ENCODE assay signal across 2 cellular contexts in the genomic region with DNA sequence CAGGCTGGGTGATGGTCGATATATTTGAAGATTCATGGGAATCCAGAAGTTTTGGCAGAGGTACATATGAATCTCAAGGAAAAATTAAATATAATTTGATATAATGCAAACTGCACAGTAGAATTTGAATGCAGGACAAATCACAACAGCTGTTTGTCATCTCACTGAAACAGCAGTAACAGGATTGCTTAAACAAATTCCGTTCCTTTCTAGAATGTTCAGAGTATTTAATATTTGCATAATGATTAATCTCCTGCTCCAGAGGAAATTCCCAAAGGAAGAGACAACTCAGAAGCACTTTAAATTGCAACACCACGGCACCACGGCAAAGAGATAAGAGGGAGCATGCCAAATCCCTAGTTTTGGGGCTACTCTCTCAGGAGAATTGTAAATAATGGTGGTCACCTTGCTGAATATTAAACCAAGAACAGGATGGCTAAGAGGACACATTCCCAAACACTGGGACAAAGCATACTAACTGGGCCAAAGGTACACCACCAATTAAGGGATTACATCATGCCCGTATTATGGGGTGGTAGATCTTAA.
TF ChIP-seq lines count a peak whose summit lies in the region.

No MANE protein-coding gene starts in this region.

TF ChIP-seq in IMR-90, 13 proteins besides CTCF, POLR2A, EP300 and RAD21 (continued from another document):
- no peak for TF ChIP-seq MAFK (IDR thresholded peaks at IDR 0.05; ENCODE audit: low read depth, low read length)
- TF ChIP-seq BHLHE40 (IDR thresholded peaks at IDR 0.05; ENCODE audit: low read depth, low read length) = peak; percentile 64; the same call in 1 of the 2 replicates
- TF ChIP-seq, protein P1, sequence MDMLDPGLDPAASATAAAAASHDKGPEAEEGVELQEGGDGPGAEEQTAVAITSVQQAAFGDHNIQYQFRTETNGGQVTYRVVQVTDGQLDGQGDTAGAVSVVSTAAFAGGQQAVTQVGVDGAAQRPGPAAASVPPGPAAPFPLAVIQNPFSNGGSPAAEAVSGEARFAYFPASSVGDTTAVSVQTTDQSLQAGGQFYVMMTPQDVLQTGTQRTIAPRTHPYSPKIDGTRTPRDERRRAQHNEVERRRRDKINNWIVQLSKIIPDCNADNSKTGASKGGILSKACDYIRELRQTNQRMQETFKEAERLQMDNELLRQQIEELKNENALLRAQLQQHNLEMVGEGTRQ (IDR thresholded peaks at IDR 0.05; ENCODE audit: low read depth, low read length) = no peak
TF ChIP-seq in IMR-90: peak in this region for 3.

TF ChIP-seq in liver, 16 proteins besides CTCF, POLR2A, EP300 and RAD21 (continued from another document):
- TF ChIP-seq YY1 (IDR thresholded peaks at IDR 0.05) = peak; percentile 8
- TF ChIP-seq, protein P2, sequence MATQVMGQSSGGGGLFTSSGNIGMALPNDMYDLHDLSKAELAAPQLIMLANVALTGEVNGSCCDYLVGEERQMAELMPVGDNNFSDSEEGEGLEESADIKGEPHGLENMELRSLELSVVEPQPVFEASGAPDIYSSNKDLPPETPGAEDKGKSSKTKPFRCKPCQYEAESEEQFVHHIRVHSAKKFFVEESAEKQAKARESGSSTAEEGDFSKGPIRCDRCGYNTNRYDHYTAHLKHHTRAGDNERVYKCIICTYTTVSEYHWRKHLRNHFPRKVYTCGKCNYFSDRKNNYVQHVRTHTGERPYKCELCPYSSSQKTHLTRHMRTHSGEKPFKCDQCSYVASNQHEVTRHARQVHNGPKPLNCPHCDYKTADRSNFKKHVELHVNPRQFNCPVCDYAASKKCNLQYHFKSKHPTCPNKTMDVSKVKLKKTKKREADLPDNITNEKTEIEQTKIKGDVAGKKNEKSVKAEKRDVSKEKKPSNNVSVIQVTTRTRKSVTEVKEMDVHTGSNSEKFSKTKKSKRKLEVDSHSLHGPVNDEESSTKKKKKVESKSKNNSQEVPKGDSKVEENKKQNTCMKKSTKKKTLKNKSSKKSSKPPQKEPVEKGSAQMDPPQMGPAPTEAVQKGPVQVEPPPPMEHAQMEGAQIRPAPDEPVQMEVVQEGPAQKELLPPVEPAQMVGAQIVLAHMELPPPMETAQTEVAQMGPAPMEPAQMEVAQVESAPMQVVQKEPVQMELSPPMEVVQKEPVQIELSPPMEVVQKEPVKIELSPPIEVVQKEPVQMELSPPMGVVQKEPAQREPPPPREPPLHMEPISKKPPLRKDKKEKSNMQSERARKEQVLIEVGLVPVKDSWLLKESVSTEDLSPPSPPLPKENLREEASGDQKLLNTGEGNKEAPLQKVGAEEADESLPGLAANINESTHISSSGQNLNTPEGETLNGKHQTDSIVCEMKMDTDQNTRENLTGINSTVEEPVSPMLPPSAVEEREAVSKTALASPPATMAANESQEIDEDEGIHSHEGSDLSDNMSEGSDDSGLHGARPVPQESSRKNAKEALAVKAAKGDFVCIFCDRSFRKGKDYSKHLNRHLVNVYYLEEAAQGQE (IDR thresholded peaks at IDR 0.05) = no peak
- peak; percentile 50 for TF ChIP-seq FOXA2 (IDR thresholded peaks at IDR 0.05)
- peak; percentile 3 for TF ChIP-seq TAF1 (conservative IDR thresholded peaks at IDR 0.05)
- TF ChIP-seq GABPA (IDR thresholded peaks at IDR 0.05 in 1 of 2, conservative IDR thresholded peaks at IDR 0.05 in 1 of 2) = no peak
- no peak for TF ChIP-seq MAX (IDR thresholded peaks at IDR 0.05)
- peak in 1 of 2 donors; percentile 62 for TF ChIP-seq RXRA (IDR thresholded peaks at IDR 0.05)
- no peak for TF ChIP-seq SP1 (IDR thresholded peaks at IDR 0.05)
- TF ChIP-seq HNF4A (conservative IDR thresholded peaks at IDR 0.05) = no peak
- TF ChIP-seq NR2F2 (IDR thresholded peaks at IDR 0.05) = peak; percentile 9
- TF ChIP-seq HNF4G (IDR thresholded peaks at IDR 0.05) = no peak
- TF ChIP-seq, protein P3, sequence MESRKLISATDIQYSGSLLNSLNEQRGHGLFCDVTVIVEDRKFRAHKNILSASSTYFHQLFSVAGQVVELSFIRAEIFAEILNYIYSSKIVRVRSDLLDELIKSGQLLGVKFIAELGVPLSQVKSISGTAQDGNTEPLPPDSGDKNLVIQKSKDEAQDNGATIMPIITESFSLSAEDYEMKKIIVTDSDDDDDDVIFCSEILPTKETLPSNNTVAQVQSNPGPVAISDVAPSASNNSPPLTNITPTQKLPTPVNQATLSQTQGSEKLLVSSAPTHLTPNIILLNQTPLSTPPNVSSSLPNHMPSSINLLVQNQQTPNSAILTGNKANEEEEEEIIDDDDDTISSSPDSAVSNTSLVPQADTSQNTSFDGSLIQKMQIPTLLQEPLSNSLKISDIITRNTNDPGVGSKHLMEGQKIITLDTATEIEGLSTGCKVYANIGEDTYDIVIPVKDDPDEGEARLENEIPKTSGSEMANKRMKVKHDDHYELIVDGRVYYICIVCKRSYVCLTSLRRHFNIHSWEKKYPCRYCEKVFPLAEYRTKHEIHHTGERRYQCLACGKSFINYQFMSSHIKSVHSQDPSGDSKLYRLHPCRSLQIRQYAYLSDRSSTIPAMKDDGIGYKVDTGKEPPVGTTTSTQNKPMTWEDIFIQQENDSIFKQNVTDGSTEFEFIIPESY (IDR thresholded peaks at IDR 0.05) = peak; percentile 15
